ENCODE assay signal across 8 cellular contexts in the genomic region with DNA sequence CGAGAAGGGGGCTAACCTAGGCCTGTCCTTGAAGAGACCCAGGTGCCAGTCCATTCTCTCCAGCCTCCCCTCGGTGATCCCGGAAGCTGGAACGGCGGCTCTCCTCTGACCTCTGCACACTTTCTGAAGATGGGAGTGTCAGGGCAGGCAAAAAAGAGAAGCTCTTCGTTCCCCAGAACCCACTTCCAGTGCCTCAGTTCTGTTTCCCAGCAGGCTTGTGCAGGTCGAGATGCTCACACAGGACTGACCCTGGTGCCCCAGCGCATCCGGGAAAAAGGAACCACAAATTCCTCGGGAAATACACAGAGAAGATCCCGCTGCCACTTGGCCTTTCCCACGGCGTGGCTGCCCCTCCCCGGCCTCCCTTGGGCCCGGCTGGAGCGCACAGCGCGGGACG.
DNase-seq lines count a peak whose midpoint lies in the region; ATAC-seq lines count a peak whose summit lies in the region.

No MANE protein-coding gene starts in this region.

- no peak overlapping the region for H3K9ac ChIP-seq in iPS-18a (ENCODE audit: low read length)

- no peak for ATAC-seq in GM19351 (IDR thresholded peaks at IDR 0.05; ENCODE audit: unreplicated experiment)

- no peak overlapping the region for H3K27ac ChIP-seq in iPS-18a (ENCODE audit: low read length)

- H3K27me3 ChIP-seq in iPS-18a (ENCODE audit: control insufficient read depth, insufficient read depth, low read length): peaks cover 31% of the 10 kb centered on the region

- peaks cover 10% of the 10 kb centered on the region for H3K36me3 Mint-ChIP-seq in activated T-cell treated with anti-CD3 and anti-CD28 coated beads, Interleukin-2, amount 50 U/mL, for 24 hours (ENCODE audit: low read depth)
- H3K36me3 Mint-ChIP-seq in activated naive CD8-positive, alpha-beta T cell: no peaks in the 10 kb centered on the region
- H3K36me3 Mint-ChIP-seq in stimulated activated naive CD8-positive, alpha-beta T cell treated with anti-CD3 and anti-CD28 coated beads, Interleukin-15, Interleukin-2, amounts not matched to agents 100 ng/mL and 50 ng/mL, for 24 hours (ENCODE audit: low read depth): peaks cover 11% of the 10 kb centered on the region

- no peaks in the 10 kb centered on the region for H3K36me3 ChIP-seq in iPS-18a (ENCODE audit: control insufficient read depth, low read depth, low read length)

- H3K4me3 ChIP-seq in iPS-18a (ENCODE audit: low read length): peak overlapping the region; percentile 64

- no peaks in the 10 kb centered on the region for H3K9me3 Mint-ChIP-seq in activated T-cell treated with anti-CD3 and anti-CD28 coated beads, Interleukin-2, amount 50 U/mL, for 24 hours
- H3K9me3 Mint-ChIP-seq in activated naive CD8-positive, alpha-beta T cell (ENCODE audit: low read depth): no peaks in the 10 kb centered on the region
- H3K9me3 Mint-ChIP-seq in stimulated activated naive CD8-positive, alpha-beta T cell treated with anti-CD3 and anti-CD28 coated beads, Interleukin-15, Interleukin-2, amounts not matched to agents 100 ng/mL and 50 ng/mL, for 24 hours: no peaks in the 10 kb centered on the region

- H3K4me1 Mint-ChIP-seq in activated T-cell treated with anti-CD3 and anti-CD28 coated beads, Interleukin-2, amount 50 U/mL, for 24 hours (ENCODE audit: low read depth): peaks cover 17% of the 10 kb centered on the region
- peaks cover 12% of the 10 kb centered on the region for H3K4me1 Mint-ChIP-seq in activated naive CD8-positive, alpha-beta T cell (ENCODE audit: low read depth)
- peaks cover 11% of the 10 kb centered on the region for H3K4me1 Mint-ChIP-seq in stimulated activated naive CD8-positive, alpha-beta T cell treated with anti-CD3 and anti-CD28 coated beads, Interleukin-15, Interleukin-2, amounts not matched to agents 100 ng/mL and 50 ng/mL, for 24 hours (ENCODE audit: low read depth)

- H3K4me3 Mint-ChIP-seq in activated T-cell treated with anti-CD3 and anti-CD28 coated beads, Interleukin-2, amount 50 U/mL, for 24 hours: peak overlapping the region; percentile 75
- H3K4me3 Mint-ChIP-seq in activated naive CD8-positive, alpha-beta T cell: peak overlapping the region; percentile 83
- H3K4me3 Mint-ChIP-seq in stimulated activated naive CD8-positive, alpha-beta T cell treated with anti-CD3 and anti-CD28 coated beads, Interleukin-15, Interleukin-2, amounts not matched to agents 100 ng/mL and 50 ng/mL, for 24 hours: peak overlapping the region; percentile 82

- H3K4me1 ChIP-seq in iPS-18a (ENCODE audit: control insufficient read depth, low read depth, low read length): no peaks in the 10 kb centered on the region

- H3K27me3 Mint-ChIP-seq in activated T-cell treated with anti-CD3 and anti-CD28 coated beads, Interleukin-2, amount 50 U/mL, for 24 hours: peaks cover 4% of the 10 kb centered on the region
- H3K27me3 Mint-ChIP-seq in activated naive CD8-positive, alpha-beta T cell: no peaks in the 10 kb centered on the region
- no peaks in the 10 kb centered on the region for H3K27me3 Mint-ChIP-seq in stimulated activated naive CD8-positive, alpha-beta T cell treated with anti-CD3 and anti-CD28 coated beads, Interleukin-15, Interleukin-2, amounts not matched to agents 100 ng/mL and 50 ng/mL, for 24 hours

- no peaks in the 10 kb centered on the region for H3K9me3 ChIP-seq in iPS-18a (ENCODE audit: control insufficient read depth, low read depth, low read length)

- DNase-seq in activated T-cell treated with anti-CD3 and anti-CD28 coated beads, Interleukin-2, amount 50 U/mL, for 24 hours: no peak
- DNase-seq in activated T-cell treated with anti-CD3 and anti-CD28 coated beads, Interleukin-2, amount 50 U/mL, for 48 hours: no peak
- DNase-seq in NCI-H2196 treated with DMSO at 0.1 percent for 48 hours (lab: John Stamatoyannopoulos, UW; ENCODE audit: unreplicated experiment) (no peak), SW480 (ENCODE audit: low spot score) (no peak)

- H3K27ac Mint-ChIP-seq in activated T-cell treated with anti-CD3 and anti-CD28 coated beads, Interleukin-2, amount 50 U/mL, for 24 hours: peak overlapping the region; percentile 50
- no peak overlapping the region for H3K27ac Mint-ChIP-seq in activated naive CD8-positive, alpha-beta T cell
- H3K27ac Mint-ChIP-seq in stimulated activated naive CD8-positive, alpha-beta T cell treated with anti-CD3 and anti-CD28 coated beads, Interleukin-15, Interleukin-2, amounts not matched to agents 100 ng/mL and 50 ng/mL, for 24 hours: peak overlapping the region; percentile 58
